ENCODE assay signal across 8 cellular contexts in genomic region chr19:58450836-58451357, GRCh38.
A peak's percentile ranks its signal among the peaks of the same experiment; 100 is the strongest.
DNase-seq lines count a peak whose midpoint lies in the region; TF ChIP-seq lines count a peak whose summit lies in the region.

No MANE protein-coding gene starts in this region.

- peaks cover 7% of the 10 kb centered on the region for H3K27me3 ChIP-seq in mucosa of stomach (ENCODE audit: control insufficient read depth, insufficient read depth, low read length)

- peak overlapping the region; percentile 61 for H3K9ac ChIP-seq in mucosa of stomach (ENCODE audit: low read length)

- no peaks in the 10 kb centered on the region for H3K36me3 ChIP-seq in mucosa of stomach (ENCODE audit: control insufficient read depth, insufficient read depth, low read length)

- peak overlapping the region; percentile 72 to 82 for H3K4me3 ChIP-seq in cardiac fibroblast (replicated peaks in 1 of 2; ENCODE audit: low read depth in 2 of 2, low read length in 2 of 2)
- H3K4me3 ChIP-seq in mucosa of stomach (ENCODE audit: low read length) = peak overlapping the region; percentile 26

- H3K9me3 ChIP-seq in mucosa of stomach (ENCODE audit: control insufficient read depth, low read length) = no peaks in the 10 kb centered on the region

- no peak for TF ChIP-seq CTCF in cardiac fibroblast (IDR thresholded peaks at IDR 0.05; ENCODE audit: low read depth, low read length)

- H3K4me1 ChIP-seq in mucosa of stomach (ENCODE audit: control insufficient read depth, insufficient read depth, low read length) = peaks cover 4% of the 10 kb centered on the region

- DNase-seq in NCI-H748 treated with DMSO at 0.1 percent for 48 hours (lab: John Stamatoyannopoulos, UW) (peak; percentile 88), NCI-H748 (lab: John Stamatoyannopoulos, UW; ENCODE audit: unreplicated experiment) (no peak), KG1 (lab: John Stamatoyannopoulos, UW) (peak; percentile 65), cardiac fibroblast (ENCODE audit: low read depth in 2 of 2) (no peak), NCI-H1417 treated with DMSO at 0.1 percent for 48 hours (lab: John Stamatoyannopoulos, UW) (no peak), NCI-H526 treated with DMSO at 0.1 percent for 48 hours (lab: John Stamatoyannopoulos, UW) (no peak), Ammon's horn (ENCODE audit: low spot score) (no peak)

Comparison
In these comparisons a context has a peak if more than half of its experiments do, and no peak if none do; other contexts are left out.
1. DNase-seq: peak in NCI-H748 treated with DMSO at 0.1 percent for 48 hours (single experiment) and KG1 (single experiment); none in NCI-H748 (single experiment), cardiac fibroblast (0 of 2), NCI-H1417 treated with DMSO at 0.1 percent for 48 hours (single experiment), NCI-H526 treated with DMSO at 0.1 percent for 48 hours (single experiment) and Ammon's horn (single experiment).